Comparison of ENCODE assay signal across 1 cellular context in genomic region chr7:77409005-77409738, GRCh38.
TF ChIP-seq lines count a peak whose summit lies in the region.

No MANE protein-coding gene starts in this region.

TF ChIP-seq in HepG2, 621 proteins besides CTCF, POLR2A, EP300 and RAD21 (continued from another document and continues in another):
- no peak for TF ChIP-seq FUBP1 (CRISPR knock-in tag; IDR thresholded peaks at IDR 0.05; ENCODE audit: borderline replicate concordance)
- peak; percentile 33; the same call in 1 of the 2 replicates for TF ChIP-seq RCOR2 (CRISPR knock-in tag; IDR thresholded peaks at IDR 0.05)
- TF ChIP-seq BRD4 (CRISPR knock-in tag; IDR thresholded peaks at IDR 0.05): peak; percentile 69; the same call in 1 of the 2 replicates
- TF ChIP-seq ZNF230 (CRISPR knock-in tag; IDR thresholded peaks at IDR 0.05): no peak
- no peak for TF ChIP-seq ZNF333 (CRISPR knock-in tag; IDR thresholded peaks at IDR 0.05; ENCODE audit: borderline replicate concordance)
- TF ChIP-seq CENPT (CRISPR knock-in tag; IDR thresholded peaks at IDR 0.05; ENCODE audit: low read depth): no peak
- no peak for TF ChIP-seq ELK4 (CRISPR knock-in tag; IDR thresholded peaks at IDR 0.05; ENCODE audit: borderline replicate concordance)
- TF ChIP-seq ZNF274 (CRISPR knock-in tag; IDR thresholded peaks at IDR 0.05): no peak
- no peak for TF ChIP-seq CAMTA2 (CRISPR knock-in tag; IDR thresholded peaks at IDR 0.05; ENCODE audit: borderline replicate concordance)
- TF ChIP-seq ZNF512B (CRISPR knock-in tag; IDR thresholded peaks at IDR 0.05; ENCODE audit: borderline replicate concordance): no peak
- TF ChIP-seq JARID2 (CRISPR knock-in tag; IDR thresholded peaks at IDR 0.05; ENCODE audit: insufficient replicate concordance): no peak
- no peak for TF ChIP-seq ZNF790 (CRISPR knock-in tag; IDR thresholded peaks at IDR 0.05; ENCODE audit: borderline replicate concordance)
- no peak for TF ChIP-seq MZF1 (CRISPR knock-in tag; IDR thresholded peaks at IDR 0.05; ENCODE audit: borderline replicate concordance)
- no peak for TF ChIP-seq ZBTB39 (CRISPR knock-in tag; IDR thresholded peaks at IDR 0.05)
- TF ChIP-seq SRF (IDR thresholded peaks at IDR 0.05; ENCODE audit: low read depth, low read length): no peak
- no peak for TF ChIP-seq BORCS8-MEF2B (CRISPR knock-in tag; IDR thresholded peaks at IDR 0.05)
- no peak for TF ChIP-seq ZNF563 (CRISPR knock-in tag; IDR thresholded peaks at IDR 0.05)
- TF ChIP-seq ZNF704 (CRISPR knock-in tag; IDR thresholded peaks at IDR 0.05; ENCODE audit: borderline replicate concordance): no peak
- no peak for TF ChIP-seq HMGA1 (CRISPR knock-in tag; conservative IDR thresholded peaks at IDR 0.05)
- no peak for TF ChIP-seq ZNF251 (CRISPR knock-in tag; IDR thresholded peaks at IDR 0.05)
- peak; percentile 93 for TF ChIP-seq TCF7 (IDR thresholded peaks at IDR 0.05; ENCODE audit: low read depth)
- no peak for TF ChIP-seq ZBTB8A (CRISPR knock-in tag; IDR thresholded peaks at IDR 0.05; ENCODE audit: borderline replicate concordance, low read depth)
- no peak for TF ChIP-seq ZNF235 (CRISPR knock-in tag; IDR thresholded peaks at IDR 0.05; ENCODE audit: borderline replicate concordance)
- TF ChIP-seq ZNF839 (CRISPR knock-in tag; IDR thresholded peaks at IDR 0.05; ENCODE audit: borderline replicate concordance): no peak
- no peak for TF ChIP-seq ATF7 (IDR thresholded peaks at IDR 0.05)
- no peak for TF ChIP-seq ATF7 (CRISPR knock-in tag; IDR thresholded peaks at IDR 0.05)
- no peak for TF ChIP-seq STAT5B (CRISPR knock-in tag; IDR thresholded peaks at IDR 0.05)
- TF ChIP-seq ZSCAN21 (CRISPR knock-in tag; IDR thresholded peaks at IDR 0.05; ENCODE audit: borderline replicate concordance): no peak
- no peak for TF ChIP-seq REXO4 (CRISPR knock-in tag; IDR thresholded peaks at IDR 0.05; ENCODE audit: borderline replicate concordance)
- no peak; the same call in 1 of the 2 replicates for TF ChIP-seq AHDC1 (CRISPR knock-in tag; IDR thresholded peaks at IDR 0.05; ENCODE audit: borderline replicate concordance)
- TF ChIP-seq ZBTB21 (CRISPR knock-in tag; IDR thresholded peaks at IDR 0.05): no peak
- no peak for TF ChIP-seq KAT8 (CRISPR knock-in tag; IDR thresholded peaks at IDR 0.05)
- TF ChIP-seq ZIK1 (CRISPR knock-in tag; IDR thresholded peaks at IDR 0.05; ENCODE audit: borderline replicate concordance, low read depth): no peak
- no peak; the same call in 1 of the 2 replicates for TF ChIP-seq HOMEZ (CRISPR knock-in tag; IDR thresholded peaks at IDR 0.05; ENCODE audit: low read depth)
- peak; percentile 79; the same call in 1 of the 2 replicates for TF ChIP-seq GATA4 (IDR thresholded peaks at IDR 0.05; ENCODE audit: borderline replicate concordance, low read depth)
- no peak for TF ChIP-seq TERF1 (CRISPR knock-in tag; IDR thresholded peaks at IDR 0.05)
- TF ChIP-seq ZFP36L1 (CRISPR knock-in tag; IDR thresholded peaks at IDR 0.05): no peak
- peak; percentile 37; the same call in 1 of the 2 replicates for TF ChIP-seq FOXK2 (IDR thresholded peaks at IDR 0.05)
